Comparison of ENCODE assay signal across 9 cellular contexts in genomic region chr2:72920317-72921087, GRCh38. TPM values are rescaled to one million over a fixed set of nuclear protein-coding genes. Genes with fewer than 3 reads are reported as not detected.
DNase-seq lines count a peak whose midpoint lies in the region; ATAC-seq, FAIRE-seq and TF ChIP-seq lines count a peak whose summit lies in the region.
"Had no signal": no experiment of that assay in that cellular context is flagged by ENCODE, and none has a peak within 500 bp of the region (broad histone marks: within the 10 kb centered on the region; RNA-seq: fewer than 3 reads in every experiment).

No MANE protein-coding gene starts in this region.

- TF ChIP-seq CTCF in heart right ventricle (IDR thresholded peaks at IDR 0.05) = no peak
- no peak for TF ChIP-seq CTCF in keratinocyte (optimal IDR thresholded peaks at IDR 0.05 in 1 of 3, IDR thresholded peaks at IDR 0.05 in 1 of 3, conservative IDR thresholded peaks at IDR 0.05 in 1 of 3; ENCODE audit: extremely low read depth in 1 of 3, insufficient read depth in 2 of 3, low read length in 3 of 3)
- no peak for TF ChIP-seq CTCF in upper lobe of left lung (IDR thresholded peaks at IDR 0.05)

- H3K36me3 ChIP-seq in heart right ventricle = no peaks in the 10 kb centered on the region
- H3K36me3 ChIP-seq in keratinocyte (ENCODE audit: control insufficient read depth in 2 of 2, extremely low read depth in 1 of 2, insufficient read depth in 2 of 2, low read length in 2 of 2) = no peaks in the 10 kb centered on the region
- no peaks in the 10 kb centered on the region for H3K36me3 ChIP-seq in upper lobe of left lung

- H3K27me3 ChIP-seq in heart right ventricle (peaks cover 74 to 100% (median 99%) of the 10 kb centered on the region in 7 donors), keratinocyte (ENCODE audit: control insufficient read depth, extremely low read depth, insufficient read depth, low read length) (peaks cover 95% of the 10 kb centered on the region), upper lobe of left lung (peaks cover 2 to 96% (median 71%) of the 10 kb centered on the region in 4 donors)

- peak in 4 of 8 donors; percentile 6 to 41 (median 23) for ATAC-seq in heart right ventricle
- ATAC-seq in upper lobe of left lung (ENCODE audit: low FRiP score in 2 of 2) = no peak
- ATAC-seq in GM21381 (IDR thresholded peaks at IDR 0.05; ENCODE audit: unreplicated experiment) = no peak

- DNase-seq in heart right ventricle = no peak
- no peak for DNase-seq in cardiac septum (ENCODE audit: low spot score)
- peak; percentile 52 for DNase-seq in activated naive CD4-positive, alpha-beta T cell treated with anti-CD3 and anti-CD28 coated beads, Interleukin-2, amount 50 U/mL, for 16 hours
- no peak for DNase-seq in keratinocyte (ENCODE audit: low read depth, low spot score)
- peak; percentile 17 to 84 for DNase-seq in upper lobe of left lung
- DNase-seq in stimulated activated naive CD4-positive, alpha-beta T cell treated with Interleukin-2 at 50 U/mL for 16 hours (lab: John Stamatoyannopoulos, UW) = no peak
- no peak for DNase-seq in NCI-H226

- H3K4me3 ChIP-seq in heart right ventricle = peak overlapping the region; percentile 2 to 47 (median 38)
- H3K4me3 ChIP-seq in keratinocyte (ENCODE audit: control insufficient read depth in 2 of 3, extremely low read depth in 1 of 3, insufficient read depth in 2 of 3, low read depth in 1 of 3, low read length in 3 of 3) = peak overlapping the region in 1 of 3 experiments; percentile 33
- H3K4me3 ChIP-seq in upper lobe of left lung = peak overlapping the region in 3 of 4 donors; percentile 10 to 35 (median 14)

- no peak for FAIRE-seq in keratinocyte (lab: Jason Lieb, UNC)

- H4K20me1 ChIP-seq in keratinocyte (ENCODE audit: control insufficient read depth, extremely low read depth, insufficient read depth, low read length) = peaks cover 13% of the 10 kb centered on the region

- no peaks in the 10 kb centered on the region for H3K79me2 ChIP-seq in keratinocyte (ENCODE audit: control insufficient read depth, insufficient read depth, low read length)

- no peak for TF ChIP-seq EP300 in upper lobe of left lung (IDR thresholded peaks at IDR 0.05)

- dilution Hi-C loops in keratinocyte (cut with MboI; ENCODE audit: extremely low pct_ligation_motif_present, low sequenced_read_pairs) = no loop called here

- H3K9me3 ChIP-seq in heart right ventricle (no peaks in the 10 kb centered on the region), keratinocyte (ENCODE audit: control insufficient read depth, low read depth, low read length) (no peaks in the 10 kb centered on the region), upper lobe of left lung (no peaks in the 10 kb centered on the region)

- peak overlapping the region; percentile 54 for H3K4me2 ChIP-seq in keratinocyte (ENCODE audit: control insufficient read depth, extremely low read depth, insufficient read depth, low read depth, low read length)

- H3K27ac ChIP-seq in heart right ventricle = no peak overlapping the region
- H3K27ac ChIP-seq in keratinocyte (ENCODE audit: control insufficient read depth, insufficient read depth, low read length) = no peak overlapping the region
- no peak overlapping the region for H3K27ac ChIP-seq in upper lobe of left lung

- H3K9me1 ChIP-seq in keratinocyte (ENCODE audit: control insufficient read depth, extremely low read depth, insufficient read depth, low read length) = no peaks in the 10 kb centered on the region

- H3K4me1 ChIP-seq in heart right ventricle (peaks cover 36 to 68% (median 60%) of the 10 kb centered on the region in 9 donors), keratinocyte (ENCODE audit: control insufficient read depth, extremely low read depth, insufficient read depth, low read length) (peaks cover 30% of the 10 kb centered on the region), upper lobe of left lung (peaks cover 56 to 64% (median 61%) of the 10 kb centered on the region in 4 donors)

- H2AFZ ChIP-seq in keratinocyte (ENCODE audit: control insufficient read depth, low read length) = no peak overlapping the region

- no peak overlapping the region for H3K9ac ChIP-seq in keratinocyte (ENCODE audit: control insufficient read depth, extremely low read depth, insufficient read depth, low read length)

- intact Hi-C loops in heart right ventricle (cut with DNase I) = no loop called here
- intact Hi-C loops in cardiac septum (cut with DNase I) = no loop called here

- 2% methylated on average over 77 of the region's 77 CpGs for WGBS in heart right ventricle, 2 donors
- WGBS in upper lobe of left lung, 2 donors = 10 to 11% methylated on average over 26 to 48 of the region's 77 CpGs

- TF ChIP-seq POLR2A in upper lobe of left lung (IDR thresholded peaks at IDR 0.05) = no peak

RNA-seq across cellular contexts. Expression of gene EMX1, which starts 3.2 kb away (rescaled TPM):
- total RNA-seq in heart right ventricle (not detected), cardiac septum (not detected), upper lobe of left lung (not detected)
- polyA plus RNA-seq in heart right ventricle (under 1 TPM; 0.01 to 0.07 TPM), keratinocyte (not detected in 3 replicates)
- polyA plus RNA-seq in keratinocyte (2011; ENCODE audit: low read depth) = not detected
- not detected in 2 replicates for polyA plus RNA-seq in keratinocyte (2011; cell fraction: cytosol; rRNA removed)
- not detected in 2 replicates for polyA plus RNA-seq in keratinocyte (2011; cell fraction: nucleus; rRNA removed)
- 0.06 TPM in 1 of 2 replicates, not detected in the other for polyA plus RNA-seq in keratinocyte (2012; ENCODE audit: low replicate concordance)
- polyA minus RNA-seq in keratinocyte = not detected in 3 replicates
- not detected for polyA minus RNA-seq in keratinocyte (2011; cell fraction: cytosol; rRNA and poly(A)+ RNA removed)
- not detected in 2 replicates for polyA minus RNA-seq in keratinocyte (2011; cell fraction: nucleus; rRNA and poly(A)+ RNA removed)
- total RNA-seq: glomerular endothelial cell had no signal

RNA-seq across cellular contexts. Expression of gene SPR, which starts 33.3 kb away (rescaled TPM):
- total RNA-seq in heart right ventricle = 10 to 100 TPM; 31.4 to 55.4 (median 39.3) TPM
- polyA plus RNA-seq in heart right ventricle = 10 to 100 TPM; 24.0 to 44.2 TPM
- total RNA-seq in cardiac septum = 35.4 TPM
- polyA plus RNA-seq in keratinocyte = 25.1 to 33.9 TPM (median 26.0 TPM) in 3 replicates
- polyA plus RNA-seq in keratinocyte (2011; ENCODE audit: low read depth) = 9.1 TPM
- 27.6 and 36.6 TPM in 2 replicates for polyA plus RNA-seq in keratinocyte (2011; cell fraction: cytosol; rRNA removed)
- polyA plus RNA-seq in keratinocyte (2011; cell fraction: nucleus; rRNA removed) = 16.2 and 16.4 TPM in 2 replicates
- polyA plus RNA-seq in keratinocyte (2012; ENCODE audit: low replicate concordance) = 18.2 and 37.1 TPM in 2 replicates
- 11.7 to 13.8 TPM (median 12.2 TPM) in 3 replicates for polyA minus RNA-seq in keratinocyte
- polyA minus RNA-seq in keratinocyte (2011; cell fraction: cytosol; rRNA and poly(A)+ RNA removed) = 16.5 TPM
- 4.0 and 4.5 TPM in 2 replicates for polyA minus RNA-seq in keratinocyte (2011; cell fraction: nucleus; rRNA and poly(A)+ RNA removed)
- total RNA-seq in upper lobe of left lung = 10 to 100 TPM; 26.2 to 49.2 (median 34.2) TPM

Comparison
In these comparisons a context has a peak if more than half of its experiments do, and no peak if none do; other contexts are left out.
1. DNase-seq: peak in activated naive CD4-positive, alpha-beta T cell treated with anti-CD3 and anti-CD28 coated beads, Interleukin-2, amount 50 U/mL, for 16 hours (single experiment) and upper lobe of left lung (2 of 2); none in heart right ventricle (0 of 2), cardiac septum (single experiment), keratinocyte (single experiment), stimulated activated naive CD4-positive, alpha-beta T cell treated with Interleukin-2 at 50 U/mL for 16 hours (single experiment) and NCI-H226 (single experiment).